ENCODE assay signal across 1 cellular context in the genomic region with DNA sequence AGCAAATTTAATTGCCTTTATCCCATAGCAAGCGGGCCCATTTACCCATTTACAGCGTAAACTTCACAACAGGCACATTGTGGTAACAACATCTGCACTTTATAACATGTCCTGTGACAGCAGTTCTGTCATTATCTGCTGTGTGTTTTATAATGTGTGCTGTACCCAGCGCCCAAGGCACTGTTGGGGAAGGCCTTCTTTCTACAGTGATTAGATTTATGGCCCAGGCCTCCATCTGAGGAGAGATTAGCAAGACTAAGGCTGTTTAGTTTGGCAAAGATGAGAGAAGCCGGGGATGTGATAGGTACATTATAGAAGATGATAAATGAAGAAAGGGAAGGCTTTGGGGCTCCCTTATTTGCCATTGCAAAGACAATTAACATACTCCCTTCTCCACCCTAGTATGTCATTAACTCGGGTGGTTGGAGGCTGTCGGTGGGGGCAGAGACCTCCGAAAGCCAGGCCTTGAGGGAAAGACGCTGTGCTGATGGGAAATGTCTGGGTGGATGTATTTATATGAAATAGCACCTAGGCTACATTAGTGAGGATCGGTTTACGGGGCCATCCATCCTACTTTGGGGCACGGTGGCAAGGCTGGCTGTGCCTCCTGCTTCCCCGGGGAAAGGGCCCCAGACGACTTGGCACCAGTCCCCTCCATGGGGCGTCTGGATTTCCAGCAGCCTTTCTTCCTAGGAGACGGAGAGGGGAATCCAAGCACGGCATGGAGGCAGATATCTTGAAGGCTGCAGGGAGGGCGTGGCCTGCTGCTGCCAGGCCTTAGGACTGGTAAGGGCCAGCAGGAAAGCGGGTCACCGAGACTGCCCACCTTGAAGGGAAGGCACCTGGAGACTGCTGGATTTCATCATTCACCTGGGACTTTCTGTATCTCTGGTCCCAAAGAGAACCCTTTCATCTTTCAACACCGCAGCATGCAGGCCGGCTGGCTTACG.
TF ChIP-seq lines count a peak whose summit lies in the region.

No MANE protein-coding gene starts in this region.

TF ChIP-seq in WTC11, 78 proteins besides CTCF, POLR2A, EP300 and RAD21 (continued from another document):
- TF ChIP-seq, protein P1, sequence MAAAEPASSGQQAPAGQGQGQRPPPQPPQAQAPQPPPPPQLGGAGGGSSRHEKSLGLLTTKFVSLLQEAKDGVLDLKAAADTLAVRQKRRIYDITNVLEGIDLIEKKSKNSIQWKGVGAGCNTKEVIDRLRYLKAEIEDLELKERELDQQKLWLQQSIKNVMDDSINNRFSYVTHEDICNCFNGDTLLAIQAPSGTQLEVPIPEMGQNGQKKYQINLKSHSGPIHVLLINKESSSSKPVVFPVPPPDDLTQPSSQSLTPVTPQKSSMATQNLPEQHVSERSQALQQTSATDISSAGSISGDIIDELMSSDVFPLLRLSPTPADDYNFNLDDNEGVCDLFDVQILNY (CRISPR knock-in tag; IDR thresholded peaks at IDR 0.05), result no peak
- TF ChIP-seq ZBTB21 (CRISPR knock-in tag; IDR thresholded peaks at IDR 0.05; ENCODE audit: borderline replicate concordance) (no peak), TEAD1 (CRISPR knock-in tag; IDR thresholded peaks at IDR 0.05) (no peak)
- TF ChIP-seq, protein P2, sequence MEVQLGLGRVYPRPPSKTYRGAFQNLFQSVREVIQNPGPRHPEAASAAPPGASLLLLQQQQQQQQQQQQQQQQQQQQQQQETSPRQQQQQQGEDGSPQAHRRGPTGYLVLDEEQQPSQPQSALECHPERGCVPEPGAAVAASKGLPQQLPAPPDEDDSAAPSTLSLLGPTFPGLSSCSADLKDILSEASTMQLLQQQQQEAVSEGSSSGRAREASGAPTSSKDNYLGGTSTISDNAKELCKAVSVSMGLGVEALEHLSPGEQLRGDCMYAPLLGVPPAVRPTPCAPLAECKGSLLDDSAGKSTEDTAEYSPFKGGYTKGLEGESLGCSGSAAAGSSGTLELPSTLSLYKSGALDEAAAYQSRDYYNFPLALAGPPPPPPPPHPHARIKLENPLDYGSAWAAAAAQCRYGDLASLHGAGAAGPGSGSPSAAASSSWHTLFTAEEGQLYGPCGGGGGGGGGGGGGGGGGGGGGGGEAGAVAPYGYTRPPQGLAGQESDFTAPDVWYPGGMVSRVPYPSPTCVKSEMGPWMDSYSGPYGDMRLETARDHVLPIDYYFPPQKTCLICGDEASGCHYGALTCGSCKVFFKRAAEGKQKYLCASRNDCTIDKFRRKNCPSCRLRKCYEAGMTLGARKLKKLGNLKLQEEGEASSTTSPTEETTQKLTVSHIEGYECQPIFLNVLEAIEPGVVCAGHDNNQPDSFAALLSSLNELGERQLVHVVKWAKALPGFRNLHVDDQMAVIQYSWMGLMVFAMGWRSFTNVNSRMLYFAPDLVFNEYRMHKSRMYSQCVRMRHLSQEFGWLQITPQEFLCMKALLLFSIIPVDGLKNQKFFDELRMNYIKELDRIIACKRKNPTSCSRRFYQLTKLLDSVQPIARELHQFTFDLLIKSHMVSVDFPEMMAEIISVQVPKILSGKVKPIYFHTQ (CRISPR knock-in tag; IDR thresholded peaks at IDR 0.05), result no peak
- TF ChIP-seq, protein P3, sequence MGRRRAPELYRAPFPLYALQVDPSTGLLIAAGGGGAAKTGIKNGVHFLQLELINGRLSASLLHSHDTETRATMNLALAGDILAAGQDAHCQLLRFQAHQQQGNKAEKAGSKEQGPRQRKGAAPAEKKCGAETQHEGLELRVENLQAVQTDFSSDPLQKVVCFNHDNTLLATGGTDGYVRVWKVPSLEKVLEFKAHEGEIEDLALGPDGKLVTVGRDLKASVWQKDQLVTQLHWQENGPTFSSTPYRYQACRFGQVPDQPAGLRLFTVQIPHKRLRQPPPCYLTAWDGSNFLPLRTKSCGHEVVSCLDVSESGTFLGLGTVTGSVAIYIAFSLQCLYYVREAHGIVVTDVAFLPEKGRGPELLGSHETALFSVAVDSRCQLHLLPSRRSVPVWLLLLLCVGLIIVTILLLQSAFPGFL (CRISPR knock-in tag; IDR thresholded peaks at IDR 0.05; ENCODE audit: borderline replicate concordance), result no peak
- TF ChIP-seq, protein P4, sequence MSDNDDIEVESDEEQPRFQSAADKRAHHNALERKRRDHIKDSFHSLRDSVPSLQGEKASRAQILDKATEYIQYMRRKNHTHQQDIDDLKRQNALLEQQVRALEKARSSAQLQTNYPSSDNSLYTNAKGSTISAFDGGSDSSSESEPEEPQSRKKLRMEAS (CRISPR knock-in tag; IDR thresholded peaks at IDR 0.05), result no peak
